1 cellular context compared by ENCODE assay signal in genomic region chr17:70128727-70129238, GRCh38.
A peak's percentile ranks its signal among the peaks of the same experiment; 100 is the strongest.
TF ChIP-seq lines count a peak whose summit lies in the region.

No MANE protein-coding gene starts in this region.

TF ChIP-seq in K562, 482 proteins besides CTCF, POLR2A, EP300 and RAD21 (continued from another document and continues in another):
- TF ChIP-seq RERE (CRISPR knock-in tag; IDR thresholded peaks at IDR 0.05; ENCODE audit: borderline replicate concordance), result no peak
- no peak for TF ChIP-seq IRF9 (tag; IDR thresholded peaks at IDR 0.05)
- no peak for TF ChIP-seq SAP30 (IDR thresholded peaks at IDR 0.05; ENCODE audit: borderline replicate concordance, insufficient read depth, low read depth, low read length, poor library complexity, severe bottlenecking)
- TF ChIP-seq ZNF518B (CRISPR knock-in tag; IDR thresholded peaks at IDR 0.05), result no peak
- no peak for TF ChIP-seq ZNF324 (CRISPR knock-in tag; IDR thresholded peaks at IDR 0.05)
- TF ChIP-seq PHF21A (IDR thresholded peaks at IDR 0.05; ENCODE audit: borderline replicate concordance, low read depth), result no peak
- TF ChIP-seq ZNF217 (CRISPR knock-in tag; IDR thresholded peaks at IDR 0.05), result no peak
- 0 out of 2 replicates have a peak, but pooled peaks have one; percentile 5 for TF ChIP-seq MAFF (IDR thresholded peaks at IDR 0.05; ENCODE audit: low read length)
- no peak for TF ChIP-seq ZNF583 (CRISPR knock-in tag; IDR thresholded peaks at IDR 0.05)
- no peak for TF ChIP-seq ZNF280A (IDR thresholded peaks at IDR 0.05; ENCODE audit: low read depth, partially characterized antibody)
- TF ChIP-seq DACH1 (IDR thresholded peaks at IDR 0.05; ENCODE audit: partially characterized antibody), result no peak
- no peak for TF ChIP-seq GTF3C2 (IDR thresholded peaks at IDR 0.05; ENCODE audit: borderline replicate concordance, extremely low read depth, insufficient read length)
- peak; percentile 53 for TF ChIP-seq GMEB1 (CRISPR knock-in tag; IDR thresholded peaks at IDR 0.05)
- no peak for TF ChIP-seq ZNF184 (CRISPR knock-in tag; IDR thresholded peaks at IDR 0.05)
- TF ChIP-seq ETS1 (conservative IDR thresholded peaks at IDR 0.05; ENCODE audit: control insufficient read depth, low read depth, low read length), result 0 out of 2 replicates have a peak, but pooled peaks have one; percentile 24
- no peak for TF ChIP-seq OTX1 (CRISPR knock-in tag; IDR thresholded peaks at IDR 0.05)
- peak; percentile 85 for TF ChIP-seq PML (IDR thresholded peaks at IDR 0.05; ENCODE audit: low read length)
- no peak for TF ChIP-seq USF1 (CRISPR knock-in tag; IDR thresholded peaks at IDR 0.05)
- no peak for TF ChIP-seq SMARCB1 (IDR thresholded peaks at IDR 0.05; ENCODE audit: insufficient read length, low read depth)
- TF ChIP-seq CBX3 (IDR thresholded peaks at IDR 0.05; ENCODE audit: borderline replicate concordance in 1 of 2, low read length in 2 of 2), result no peak
- peak; percentile 48 for TF ChIP-seq HCFC1 (IDR thresholded peaks at IDR 0.05; ENCODE audit: low read depth, low read length)
- no peak for TF ChIP-seq RNF2 (IDR thresholded peaks at IDR 0.05)
- peak; percentile 43; the same call in 1 of the 2 replicates for TF ChIP-seq ZFX (CRISPR knock-in tag; IDR thresholded peaks at IDR 0.05)
- TF ChIP-seq HOXB6 (CRISPR knock-in tag; IDR thresholded peaks at IDR 0.05; ENCODE audit: borderline replicate concordance), result no peak
- TF ChIP-seq HEY1 (CRISPR knock-in tag; IDR thresholded peaks at IDR 0.05; ENCODE audit: borderline replicate concordance), result no peak
- TF ChIP-seq CREB1 (IDR thresholded peaks at IDR 0.05), result peak; percentile 97
- peak; percentile 96 for TF ChIP-seq CREB1 (CRISPR knock-in tag; IDR thresholded peaks at IDR 0.05)
- no peak for TF ChIP-seq ZNF354B (CRISPR knock-in tag; IDR thresholded peaks at IDR 0.05)
- TF ChIP-seq MITF (IDR thresholded peaks at IDR 0.05), result no peak
- TF ChIP-seq TEAD4 (IDR thresholded peaks at IDR 0.05; ENCODE audit: low read length), result peak; percentile 33; the same call in 1 of the 2 replicates
- TF ChIP-seq TEAD4 (CRISPR knock-in tag; IDR thresholded peaks at IDR 0.05; ENCODE audit: borderline replicate concordance), result no peak
- peak; percentile 94 for TF ChIP-seq POLR2B (IDR thresholded peaks at IDR 0.05; ENCODE audit: low read depth, partially characterized antibody)
